Comparison of ENCODE assay signal across 1 cellular context in the genomic region with DNA sequence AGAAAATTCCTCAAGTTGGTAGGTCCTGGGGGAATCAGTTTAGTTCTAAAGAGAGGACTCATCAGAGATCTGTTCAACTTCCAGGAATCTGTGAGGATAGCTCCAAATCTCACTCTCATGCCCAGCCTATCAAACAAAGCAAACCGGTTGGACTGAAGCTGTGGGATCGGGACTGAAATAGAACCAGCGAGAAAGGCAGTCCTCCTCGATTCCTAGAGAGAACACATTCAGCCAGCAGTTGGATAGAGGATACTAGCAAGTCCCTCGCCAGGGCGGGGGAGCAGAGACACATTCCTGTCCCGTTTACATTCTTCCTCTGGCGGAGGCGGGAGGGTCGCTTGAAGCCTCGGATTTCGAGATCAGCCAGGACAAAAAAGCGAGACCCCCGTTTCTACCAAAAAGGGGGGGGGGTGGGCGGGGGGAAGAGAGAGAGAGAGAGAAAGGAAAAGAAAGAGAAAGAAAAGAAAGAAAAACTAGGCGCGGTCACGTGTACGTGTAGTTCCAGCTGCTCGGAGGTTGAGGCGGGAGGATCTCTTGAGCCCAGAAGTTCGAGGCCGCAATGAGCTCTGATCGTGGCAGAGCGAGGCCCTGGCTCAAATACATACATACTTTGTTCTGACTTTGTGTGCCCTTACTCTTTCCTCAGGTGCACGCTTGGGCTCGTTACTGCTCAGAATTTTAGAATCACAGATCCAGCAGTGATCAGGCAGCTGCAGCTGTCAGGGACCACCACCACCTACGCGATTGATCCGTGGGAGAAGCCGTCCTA.
TF ChIP-seq lines count a peak whose summit lies in the region.

No MANE protein-coding gene starts in this region.

TF ChIP-seq in HepG2, 621 proteins besides CTCF, POLR2A, EP300 and RAD21 (continued from another document and continues in another):
- TF ChIP-seq KIAA2018 (CRISPR knock-in tag; IDR thresholded peaks at IDR 0.05; ENCODE audit: borderline replicate concordance) (no peak), FOSL1 (CRISPR knock-in tag; IDR thresholded peaks at IDR 0.05; ENCODE audit: borderline replicate concordance) (no peak), NPAS2 (CRISPR knock-in tag; IDR thresholded peaks at IDR 0.05; ENCODE audit: borderline replicate concordance) (no peak), SRF (IDR thresholded peaks at IDR 0.05; ENCODE audit: low read depth, low read length) (no peak), SIX1 (CRISPR knock-in tag; IDR thresholded peaks at IDR 0.05; ENCODE audit: borderline replicate concordance) (peak; percentile 81; the same call in 1 of the 2 replicates), TP53 (CRISPR knock-in tag; conservative IDR thresholded peaks at IDR 0.05) (no peak), ZNF17 (CRISPR knock-in tag; IDR thresholded peaks at IDR 0.05) (no peak), ZFP1 (CRISPR knock-in tag; IDR thresholded peaks at IDR 0.05) (peak; percentile 65; the same call in 1 of the 2 replicates), KAT2B (IDR thresholded peaks at IDR 0.05; ENCODE audit: borderline replicate concordance, low read depth, low read length) (no peak), LCORL (IDR thresholded peaks at IDR 0.05) (no peak), LCORL (CRISPR knock-in tag; IDR thresholded peaks at IDR 0.05) (peak; percentile 86), HOXA3 (CRISPR knock-in tag; IDR thresholded peaks at IDR 0.05) (peak; percentile 72), ZSCAN5A (CRISPR knock-in tag; IDR thresholded peaks at IDR 0.05; ENCODE audit: borderline replicate concordance) (no peak; the same call in 1 of the 2 replicates), ZNF230 (CRISPR knock-in tag; IDR thresholded peaks at IDR 0.05) (no peak), ZMYM2 (CRISPR knock-in tag; IDR thresholded peaks at IDR 0.05) (0 out of 2 replicates have a peak, but pooled peaks have one; percentile 43), PITX1 (CRISPR knock-in tag; IDR thresholded peaks at IDR 0.05) (0 out of 2 replicates have a peak, but pooled peaks have one; percentile 8), ZNF562 (CRISPR knock-in tag; IDR thresholded peaks at IDR 0.05; ENCODE audit: borderline replicate concordance) (no peak), ZNF225 (CRISPR knock-in tag; IDR thresholded peaks at IDR 0.05) (no peak), YY1 (IDR thresholded peaks at IDR 0.05; ENCODE audit: insufficient read depth, insufficient replicate concordance, low read depth, low read length) (peak; percentile 42), YEATS2 (CRISPR knock-in tag; IDR thresholded peaks at IDR 0.05; ENCODE audit: borderline replicate concordance) (peak; percentile 76; the same call in 1 of the 2 replicates), MATR3 (CRISPR knock-in tag; IDR thresholded peaks at IDR 0.05) (no peak), SNAI1 (CRISPR knock-in tag; IDR thresholded peaks at IDR 0.05; ENCODE audit: borderline replicate concordance) (no peak), ELF1 (CRISPR knock-in tag; IDR thresholded peaks at IDR 0.05) (no peak), ASH2L (IDR thresholded peaks at IDR 0.05; ENCODE audit: insufficient read length, low read depth, low read length) (peak; percentile 78), PCBP2 (optimal IDR thresholded peaks at IDR 0.05; ENCODE audit: low read depth, low read length, poor library complexity, severe bottlenecking) (no peak), ZSCAN9 (CRISPR knock-in tag; IDR thresholded peaks at IDR 0.05; ENCODE audit: borderline replicate concordance) (peak; percentile 93), HOXA7 (CRISPR knock-in tag; IDR thresholded peaks at IDR 0.05) (no peak), GPN1 (CRISPR knock-in tag; IDR thresholded peaks at IDR 0.05; ENCODE audit: borderline replicate concordance) (no peak), ZFP36 (IDR thresholded peaks at IDR 0.05; ENCODE audit: borderline replicate concordance, low read depth, low read length, partially characterized antibody) (no peak), MAZ (IDR thresholded peaks at IDR 0.05; ENCODE audit: borderline replicate concordance, low read depth, low read length) (no peak), MAZ (CRISPR knock-in tag; IDR thresholded peaks at IDR 0.05; ENCODE audit: low read depth) (peak; percentile 74), RFX1 (IDR thresholded peaks at IDR 0.05) (no peak), RFX5 (IDR thresholded peaks at IDR 0.05; ENCODE audit: low read depth, low read length) (no peak), ZNF10 (CRISPR knock-in tag; IDR thresholded peaks at IDR 0.05; ENCODE audit: borderline replicate concordance, low read depth) (0 out of 2 replicates have a peak, but pooled peaks have one; percentile 32), MIXL1 (CRISPR knock-in tag; IDR thresholded peaks at IDR 0.05) (peak; percentile 80), XBP1 (CRISPR knock-in tag; IDR thresholded peaks at IDR 0.05) (no peak), ZNF790 (CRISPR knock-in tag; IDR thresholded peaks at IDR 0.05; ENCODE audit: borderline replicate concordance) (0 out of 2 replicates have a peak, but pooled peaks have one; percentile 39), NFKBIZ (CRISPR knock-in tag; IDR thresholded peaks at IDR 0.05) (peak; percentile 89), HNF4A (CRISPR knock-in tag; IDR thresholded peaks at IDR 0.05) (no peak)
- TF ChIP-seq, protein P1, sequence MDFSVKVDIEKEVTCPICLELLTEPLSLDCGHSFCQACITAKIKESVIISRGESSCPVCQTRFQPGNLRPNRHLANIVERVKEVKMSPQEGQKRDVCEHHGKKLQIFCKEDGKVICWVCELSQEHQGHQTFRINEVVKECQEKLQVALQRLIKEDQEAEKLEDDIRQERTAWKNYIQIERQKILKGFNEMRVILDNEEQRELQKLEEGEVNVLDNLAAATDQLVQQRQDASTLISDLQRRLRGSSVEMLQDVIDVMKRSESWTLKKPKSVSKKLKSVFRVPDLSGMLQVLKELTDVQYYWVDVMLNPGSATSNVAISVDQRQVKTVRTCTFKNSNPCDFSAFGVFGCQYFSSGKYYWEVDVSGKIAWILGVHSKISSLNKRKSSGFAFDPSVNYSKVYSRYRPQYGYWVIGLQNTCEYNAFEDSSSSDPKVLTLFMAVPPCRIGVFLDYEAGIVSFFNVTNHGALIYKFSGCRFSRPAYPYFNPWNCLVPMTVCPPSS (IDR thresholded peaks at IDR 0.05) = no peak
- TF ChIP-seq, protein P2, sequence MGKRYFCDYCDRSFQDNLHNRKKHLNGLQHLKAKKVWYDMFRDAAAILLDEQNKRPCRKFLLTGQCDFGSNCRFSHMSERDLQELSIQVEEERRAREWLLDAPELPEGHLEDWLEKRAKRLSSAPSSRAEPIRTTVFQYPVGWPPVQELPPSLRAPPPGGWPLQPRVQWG (CRISPR knock-in tag; IDR thresholded peaks at IDR 0.05; ENCODE audit: borderline replicate concordance, low read depth) = no peak
- TF ChIP-seq, protein P3, sequence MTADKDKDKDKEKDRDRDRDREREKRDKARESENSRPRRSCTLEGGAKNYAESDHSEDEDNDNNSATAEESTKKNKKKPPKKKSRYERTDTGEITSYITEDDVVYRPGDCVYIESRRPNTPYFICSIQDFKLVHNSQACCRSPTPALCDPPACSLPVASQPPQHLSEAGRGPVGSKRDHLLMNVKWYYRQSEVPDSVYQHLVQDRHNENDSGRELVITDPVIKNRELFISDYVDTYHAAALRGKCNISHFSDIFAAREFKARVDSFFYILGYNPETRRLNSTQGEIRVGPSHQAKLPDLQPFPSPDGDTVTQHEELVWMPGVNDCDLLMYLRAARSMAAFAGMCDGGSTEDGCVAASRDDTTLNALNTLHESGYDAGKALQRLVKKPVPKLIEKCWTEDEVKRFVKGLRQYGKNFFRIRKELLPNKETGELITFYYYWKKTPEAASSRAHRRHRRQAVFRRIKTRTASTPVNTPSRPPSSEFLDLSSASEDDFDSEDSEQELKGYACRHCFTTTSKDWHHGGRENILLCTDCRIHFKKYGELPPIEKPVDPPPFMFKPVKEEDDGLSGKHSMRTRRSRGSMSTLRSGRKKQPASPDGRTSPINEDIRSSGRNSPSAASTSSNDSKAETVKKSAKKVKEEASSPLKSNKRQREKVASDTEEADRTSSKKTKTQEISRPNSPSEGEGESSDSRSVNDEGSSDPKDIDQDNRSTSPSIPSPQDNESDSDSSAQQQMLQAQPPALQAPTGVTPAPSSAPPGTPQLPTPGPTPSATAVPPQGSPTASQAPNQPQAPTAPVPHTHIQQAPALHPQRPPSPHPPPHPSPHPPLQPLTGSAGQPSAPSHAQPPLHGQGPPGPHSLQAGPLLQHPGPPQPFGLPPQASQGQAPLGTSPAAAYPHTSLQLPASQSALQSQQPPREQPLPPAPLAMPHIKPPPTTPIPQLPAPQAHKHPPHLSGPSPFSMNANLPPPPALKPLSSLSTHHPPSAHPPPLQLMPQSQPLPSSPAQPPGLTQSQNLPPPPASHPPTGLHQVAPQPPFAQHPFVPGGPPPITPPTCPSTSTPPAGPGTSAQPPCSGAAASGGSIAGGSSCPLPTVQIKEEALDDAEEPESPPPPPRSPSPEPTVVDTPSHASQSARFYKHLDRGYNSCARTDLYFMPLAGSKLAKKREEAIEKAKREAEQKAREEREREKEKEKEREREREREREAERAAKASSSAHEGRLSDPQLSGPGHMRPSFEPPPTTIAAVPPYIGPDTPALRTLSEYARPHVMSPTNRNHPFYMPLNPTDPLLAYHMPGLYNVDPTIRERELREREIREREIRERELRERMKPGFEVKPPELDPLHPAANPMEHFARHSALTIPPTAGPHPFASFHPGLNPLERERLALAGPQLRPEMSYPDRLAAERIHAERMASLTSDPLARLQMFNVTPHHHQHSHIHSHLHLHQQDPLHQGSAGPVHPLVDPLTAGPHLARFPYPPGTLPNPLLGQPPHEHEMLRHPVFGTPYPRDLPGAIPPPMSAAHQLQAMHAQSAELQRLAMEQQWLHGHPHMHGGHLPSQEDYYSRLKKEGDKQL (CRISPR knock-in tag; IDR thresholded peaks at IDR 0.05; ENCODE audit: low read depth) = no peak; the same call in 1 of the 2 replicates
- TF ChIP-seq, protein P4, sequence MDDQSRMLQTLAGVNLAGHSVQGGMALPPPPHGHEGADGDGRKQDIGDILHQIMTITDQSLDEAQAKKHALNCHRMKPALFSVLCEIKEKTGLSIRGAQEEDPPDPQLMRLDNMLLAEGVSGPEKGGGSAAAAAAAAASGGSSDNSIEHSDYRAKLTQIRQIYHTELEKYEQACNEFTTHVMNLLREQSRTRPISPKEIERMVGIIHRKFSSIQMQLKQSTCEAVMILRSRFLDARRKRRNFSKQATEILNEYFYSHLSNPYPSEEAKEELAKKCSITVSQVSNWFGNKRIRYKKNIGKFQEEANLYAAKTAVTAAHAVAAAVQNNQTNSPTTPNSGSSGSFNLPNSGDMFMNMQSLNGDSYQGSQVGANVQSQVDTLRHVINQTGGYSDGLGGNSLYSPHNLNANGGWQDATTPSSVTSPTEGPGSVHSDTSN (CRISPR knock-in tag; IDR thresholded peaks at IDR 0.05; ENCODE audit: borderline replicate concordance) = no peak
